ENCODE assay signal across 9 cellular contexts in genomic region chr2:187553908-187554703, GRCh38. TPM values are rescaled to one million over a fixed set of nuclear protein-coding genes. Genes with fewer than 3 reads are reported as not detected.
DNase-seq lines count a peak whose midpoint lies in the region; ATAC-seq and TF ChIP-seq lines count a peak whose summit lies in the region.
"Had no signal": no experiment of that assay in that cellular context is flagged by ENCODE, and none has a peak within 500 bp of the region (broad histone marks: within the 10 kb centered on the region; RNA-seq: fewer than 3 reads in every experiment).

Gene TFPI, minus strand, starts transcription at chr2:187554435. Its CDS starts 50,667 bp downstream, at chr2:187503768.

- no peaks in the 10 kb centered on the region for H3K79me2 ChIP-seq in mammary epithelial cell (ENCODE audit: insufficient read depth, low read length)

- DNase-seq in AG20443 (ENCODE audit: low spot score) = peak; percentile 59
- peak; percentile 63 for DNase-seq in KG1 (lab: John Stamatoyannopoulos, UW)
- no peak for DNase-seq in mammary epithelial cell
- DNase-seq in left colon = no peak
- DNase-seq in suprapubic skin (ENCODE audit: low spot score in 2 of 2) = no peak
- DNase-seq in GM19240 (ENCODE audit: insufficient read length, low spot score) = no peak
- DNase-seq in T-helper 9 cell = no peak
- DNase-seq: naive B cell had no signal

- peaks cover 12% of the 10 kb centered on the region for H3K4me1 ChIP-seq in mammary epithelial cell (ENCODE audit: insufficient read depth, low read length)
- peaks cover 5% of the 10 kb centered on the region for H3K4me1 ChIP-seq in suprapubic skin

- no peak for TF ChIP-seq EP300 in suprapubic skin (IDR thresholded peaks at IDR 0.05)

- peak within 1 kb of the TSS; percentile 2 for H3K27ac ChIP-seq in mammary epithelial cell (ENCODE audit: insufficient read depth, low read depth, low read length)
- H3K27ac ChIP-seq in suprapubic skin = peak within 1 kb of the TSS; percentile 64

- BruUV-seq in mammary epithelial cell (replicated peaks; lab: Mats Ljungman, UMichigan) = no TSS peak

- intact Hi-C loops in mammary epithelial cell (cut with micrococcal nuclease) (no loop called here), left colon (cut with DNase I, micrococcal nuclease) (no loop called here)

- dilution Hi-C loops in mammary epithelial cell (cut with HindIII; ENCODE audit: low sequenced_read_pairs) = no loop called here

- H3K27me3 ChIP-seq in mammary epithelial cell (ENCODE audit: insufficient read depth, low read length) (no peaks in the 10 kb centered on the region), suprapubic skin (no peaks in the 10 kb centered on the region)

- in situ Hi-C loops in mammary epithelial cell (cut with MboI; ENCODE audit: low sequenced_read_pairs in 2 of 2) = no loop called here

- H3K9ac ChIP-seq in mammary epithelial cell (ENCODE audit: insufficient read depth, low read length) = peak within 1 kb of the TSS; percentile 3

- 25% methylated on average over 9 of the region's 9 CpGs for WGBS in mammary epithelial cell (ENCODE audit: low coverage, missing lambda C conversion rate)
- 10% methylated on average over 9 of the region's 9 CpGs for WGBS in suprapubic skin

- H3K4me3 ChIP-seq in mammary epithelial cell (replicated peaks in 1 of 3; ENCODE audit: insufficient read depth in 1 of 3, low read depth in 2 of 3, low read length in 3 of 3) (peak within 1 kb of the TSS; percentile 9 to 42 (median 11)), suprapubic skin (peak within 1 kb of the TSS; percentile 45)

- H3K9me3 ChIP-seq in mammary epithelial cell (replicated peaks; ENCODE audit: insufficient read depth, low read length) = no peaks in the 10 kb centered on the region
- H3K9me3 ChIP-seq in suprapubic skin = no peaks in the 10 kb centered on the region

- no peak for TF ChIP-seq POLR2A in suprapubic skin (IDR thresholded peaks at IDR 0.05)

- no peaks in the 10 kb centered on the region for H4K20me1 ChIP-seq in mammary epithelial cell (ENCODE audit: insufficient read depth, low read length)

- peak within 1 kb of the TSS; percentile 73 for H3K4me2 ChIP-seq in mammary epithelial cell (ENCODE audit: insufficient read depth, low read depth, low read length)

- peak within 1 kb of the TSS; percentile 89 for H2AFZ ChIP-seq in mammary epithelial cell (ENCODE audit: low read depth, low read length)

- no peak for TF ChIP-seq CTCF in mammary epithelial cell (conservative IDR thresholded peaks at IDR 0.05 in 1 of 2, IDR thresholded peaks at IDR 0.05 in 1 of 2; ENCODE audit: extremely low read depth in 1 of 2, insufficient read depth in 1 of 2, low read depth in 1 of 2, low read length in 2 of 2)
- no peak for TF ChIP-seq CTCF in suprapubic skin (IDR thresholded peaks at IDR 0.05)

- peak; percentile 73 for ATAC-seq in left colon
- ATAC-seq in GM21723 (IDR thresholded peaks at IDR 0.05; ENCODE audit: unreplicated experiment) = no peak

- CTCF ChIA-PET in mammary epithelial cell (lab: Charles Lee; ENCODE audit: low non-redundant PET) = no interaction called here

- H3K36me3 ChIP-seq in mammary epithelial cell (ENCODE audit: insufficient read depth, low read length) (no peaks in the 10 kb centered on the region), suprapubic skin (no peaks in the 10 kb centered on the region)

RNA-seq across cellular contexts. Expression of gene TFPI, which starts in this region (rescaled TPM):
- under 1 TPM in 1 of 2 donors, not detected in 1; 0.33 TPM for total RNA-seq in mammary epithelial cell
- polyA plus RNA-seq in mammary epithelial cell = 0.50 TPM
- not detected for polyA minus RNA-seq in mammary epithelial cell
- total RNA-seq in left colon = 10 to 100 TPM; 19.2 to 23.2 TPM
- total RNA-seq in suprapubic skin = 10 to 100 TPM in 3 of 4 donors, 1 to 10 TPM in 1; 6.3 to 23.1 (median 18.0) TPM

Comparison
In these comparisons a context has a peak if more than half of its experiments do, and no peak if none do; other contexts are left out.
1. RNA of gene TFPI (total RNA-seq): 19.2 to 23.2 TPM in left colon and 6.3 to 23.1 TPM in suprapubic skin; 0.33 TPM in mammary epithelial cell; every median in the first group is over 4 times any median in the second.
2. DNase-seq: peak in AG20443 (single experiment) and KG1 (single experiment); none in mammary epithelial cell (single experiment), left colon (0 of 2), suprapubic skin (0 of 2), GM19240 (single experiment) and T-helper 9 cell (single experiment).